ENCODE assay signal across 1 cellular context in the genomic region with DNA sequence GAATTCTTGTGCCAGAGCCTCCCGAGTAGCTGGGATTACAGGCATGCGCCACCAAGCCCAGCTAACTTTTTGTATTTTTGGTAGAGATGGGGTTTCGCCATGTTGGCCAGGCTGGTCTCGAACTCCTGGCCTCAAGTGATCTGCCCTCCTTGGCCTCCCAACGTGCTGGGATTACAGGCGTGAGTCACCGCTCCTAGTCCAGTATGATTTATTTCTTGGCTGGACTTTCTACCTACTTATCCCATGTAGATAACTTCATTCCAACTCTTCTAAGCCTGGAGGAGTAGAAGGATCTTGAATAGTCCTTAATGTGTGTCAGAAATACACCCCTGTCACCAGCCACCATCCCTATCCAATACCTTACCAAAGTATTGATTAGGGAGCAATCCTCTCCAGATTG. TPM values are rescaled to one million over a fixed set of nuclear protein-coding genes. Genes with fewer than 3 reads are reported as not detected.
"Had no signal": no experiment of that assay in that cellular context is flagged by ENCODE, and none has a peak within 500 bp of the region (broad histone marks: within the 10 kb centered on the region; RNA-seq: fewer than 3 reads in every experiment).

No MANE protein-coding gene starts in this region.

RNA-seq across cellular contexts. Expression of gene ACSL5, which starts 14.1 kb away (rescaled TPM):
- total RNA-seq: neural crest cell had no signal
